ENCODE assay signal across 8 cellular contexts in genomic region chrX:107654778-107655761, GRCh38.
A peak's percentile ranks its signal among the peaks of the same experiment; 100 is the strongest.
DNase-seq lines count a peak whose midpoint lies in the region; ATAC-seq and TF ChIP-seq lines count a peak whose summit lies in the region.

No MANE protein-coding gene starts in this region.

- peak overlapping the region; percentile 92 for H3K27ac ChIP-seq in RWPE1

- DNase-seq in NOMO-1 treated with DMSO at 0.1 percent for 48 hours (lab: John Stamatoyannopoulos, UW; ENCODE audit: unreplicated experiment), result peak; percentile 0
- DNase-seq in NOMO-1 (lab: John Stamatoyannopoulos, UW; ENCODE audit: unreplicated experiment in 2 of 2), result no peak
- peak; percentile 61 for DNase-seq in RWPE1 (ENCODE audit: low spot score)
- peak; percentile 65 for DNase-seq in activated naive CD4-positive, alpha-beta T cell treated with Interleukin-2 at 50 U/mL for 16 hours
- peak in 29 of 42 donors; percentile 7 to 73 (median 33) for DNase-seq in head of caudate nucleus
- no peak for DNase-seq in retinal pigment epithelial cell (ENCODE audit: low read depth)
- no peak for DNase-seq in KG1 (lab: John Stamatoyannopoulos, UW)

- peak; percentile 71 for ATAC-seq in HG03139 (IDR thresholded peaks at IDR 0.05; ENCODE audit: unreplicated experiment)

- CTCF ChIA-PET in RWPE1 (lab: Yijun Ruan, JAX), result interaction anchor here (0.6 to 1.0 kb wide), 9 partner anchors 21 to 157 kb away, joined by 3 to 5 read pairs (median 3); no protein-coding TSS in a partner anchor

- TF ChIP-seq CTCF in RWPE1 (conservative IDR thresholded peaks at IDR 0.05; ENCODE audit: low read depth), result peak; percentile 67
- peak; percentile 72 for TF ChIP-seq CTCF in retinal pigment epithelial cell (conservative IDR thresholded peaks at IDR 0.05; ENCODE audit: low read depth, low read length)

- intact Hi-C loops in head of caudate nucleus (cut with DNase I), result loop anchor here (10.0 kb wide), 1 partner anchor 120 kb away; the partner anchor contains the start of genes NCBP2L and TSC22D3

- POLR2A ChIA-PET in RWPE1 (lab: Yijun Ruan, JAX; ENCODE audit: low non-redundant PET), result interaction anchor here (0.6 to 1.1 kb wide), 2 partner anchors 13 to 18 kb away, joined by 3 read pairs; no protein-coding TSS in a partner anchor

- H3K4me3 ChIP-seq in retinal pigment epithelial cell (ENCODE audit: low read length), result peak overlapping the region; percentile 6

Comparison
In these comparisons a context has a peak if more than half of its experiments do, and no peak if none do; other contexts are left out.
1. DNase-seq: peak in NOMO-1 treated with DMSO at 0.1 percent for 48 hours (single experiment), RWPE1 (single experiment), activated naive CD4-positive, alpha-beta T cell treated with Interleukin-2 at 50 U/mL for 16 hours (single experiment) and head of caudate nucleus (29 of 42); none in NOMO-1 (0 of 2), retinal pigment epithelial cell (single experiment) and KG1 (single experiment).